In the genomic region with DNA sequence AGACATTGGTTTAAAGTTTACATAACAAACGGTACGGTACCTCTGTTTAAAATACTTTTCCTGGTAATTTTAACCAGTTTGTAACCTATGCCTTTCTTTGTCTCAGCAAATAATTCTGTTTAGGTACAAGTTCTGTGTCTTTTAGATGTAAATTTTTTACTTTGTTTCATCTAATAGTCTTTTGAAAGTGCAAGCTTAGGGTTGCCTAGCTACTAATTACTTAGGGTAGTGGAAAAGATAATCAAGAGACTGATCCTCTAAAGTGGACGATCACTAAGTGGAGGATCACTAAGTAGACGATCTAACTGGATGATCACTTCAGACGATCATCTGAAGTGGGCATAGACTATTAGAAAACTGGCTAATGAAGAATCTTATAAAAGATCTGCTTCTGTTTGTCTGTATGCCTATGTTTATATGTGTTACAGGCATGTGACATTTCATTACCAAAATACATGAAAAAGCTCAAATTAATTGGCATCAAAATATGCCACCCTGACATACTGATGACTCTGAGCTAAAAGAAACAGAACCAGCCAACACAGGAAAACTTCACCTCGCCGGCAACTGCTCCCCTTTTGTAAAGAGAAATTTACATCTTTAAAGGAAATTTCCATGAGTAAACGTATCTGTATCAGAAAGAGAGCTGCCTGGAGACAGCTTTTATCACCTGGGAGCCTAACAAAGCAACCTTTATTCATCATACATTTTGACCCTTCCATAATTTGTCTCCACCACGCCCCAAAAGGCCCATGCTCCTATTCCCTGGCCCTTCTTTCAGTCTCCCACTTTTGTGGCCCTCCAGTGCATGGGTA, we compare ENCODE assay signal across 8 cellular contexts. TPM values are rescaled to one million over a fixed set of nuclear protein-coding genes. Genes with fewer than 3 reads are reported as not detected.
A peak's percentile ranks its signal among the peaks of the same experiment; 100 is the strongest.
DNase-seq lines count a peak whose midpoint lies in the region; ATAC-seq and TF ChIP-seq lines count a peak whose summit lies in the region.

No MANE protein-coding gene starts in this region.

- POLR2A ChIA-PET in activated CD8-positive, alpha-beta T cell treated with anti-CD3 and anti-CD28 coated beads for 36 hours (lab: Charles Lee) = interaction anchor here (0.9 to 1.3 kb wide), 2 partner anchors 40 to 48 kb away, joined by 4 to 7 read pairs; no protein-coding TSS in a partner anchor

- H3K4me3 Mint-ChIP-seq in activated T-cell treated with anti-CD3 and anti-CD28 coated beads, Interleukin-2, amount 50 U/mL, for 4 hours = peak overlapping the region; percentile 78
- peak overlapping the region; percentile 76 for H3K4me3 Mint-ChIP-seq in activated CD8-positive, alpha-beta T cell treated with anti-CD3 and anti-CD28 coated beads for 36 hours
- peak overlapping the region; percentile 89 to 98 (median 93) for H3K4me3 Mint-ChIP-seq in immature natural killer cell

- H3K27ac Mint-ChIP-seq in activated CD8-positive, alpha-beta T cell treated with anti-CD3 and anti-CD28 coated beads for 36 hours = no peak overlapping the region
- H3K27ac Mint-ChIP-seq in immature natural killer cell = peak overlapping the region in 4 of 6 donors; percentile 55 to 76 (median 64)

- no peaks in the 10 kb centered on the region for H3K9me3 ChIP-seq in stomach

- ATAC-seq in activated T-cell treated with anti-CD3 and anti-CD28 coated beads, Interleukin-2, amount 50 U/mL, for 4 hours = no peak
- no peak for ATAC-seq in activated CD8-positive, alpha-beta T cell treated with anti-CD3 and anti-CD28 coated beads for 36 hours
- ATAC-seq in GM21360 (IDR thresholded peaks at IDR 0.05; ENCODE audit: unreplicated experiment) (no peak), GM18861 (IDR thresholded peaks at IDR 0.05; ENCODE audit: unreplicated experiment) (no peak), HG02973 (IDR thresholded peaks at IDR 0.05; ENCODE audit: unreplicated experiment) (no peak)

- peak overlapping the region; percentile 71 to 91 (median 72) for H3K4me3 ChIP-seq in stomach

- intact Hi-C loops in activated CD8-positive, alpha-beta T cell treated with anti-CD3 and anti-CD28 coated beads for 36 hours (cut with micrococcal nuclease) = no loop called here
- intact Hi-C loops in stomach (cut with DNase I; ENCODE audit: low total_unique reads) = no loop called here

- H3K27ac ChIP-seq in stomach = peak overlapping the region in 4 of 5 donors; percentile 88 to 95 (median 91)

- no peaks in the 10 kb centered on the region for H3K27me3 ChIP-seq in stomach

- H3K9me3 Mint-ChIP-seq in activated T-cell treated with anti-CD3 and anti-CD28 coated beads, Interleukin-2, amount 50 U/mL, for 4 hours = no peaks in the 10 kb centered on the region
- peaks cover 5% of the 10 kb centered on the region for H3K9me3 Mint-ChIP-seq in activated CD8-positive, alpha-beta T cell treated with anti-CD3 and anti-CD28 coated beads for 36 hours
- H3K9me3 Mint-ChIP-seq in immature natural killer cell = no peaks in the 10 kb centered on the region

- H3K36me3 Mint-ChIP-seq in activated T-cell treated with anti-CD3 and anti-CD28 coated beads, Interleukin-2, amount 50 U/mL, for 4 hours (ENCODE audit: insufficient read depth) = no peaks in the 10 kb centered on the region
- peaks cover 2% of the 10 kb centered on the region for H3K36me3 Mint-ChIP-seq in activated CD8-positive, alpha-beta T cell treated with anti-CD3 and anti-CD28 coated beads for 36 hours (ENCODE audit: low read depth)
- no peaks in the 10 kb centered on the region for H3K36me3 Mint-ChIP-seq in immature natural killer cell

- no peaks in the 10 kb centered on the region for H3K36me3 ChIP-seq in stomach

- peaks cover 2% of the 10 kb centered on the region for H3K27me3 Mint-ChIP-seq in activated T-cell treated with anti-CD3 and anti-CD28 coated beads, Interleukin-2, amount 50 U/mL, for 4 hours (ENCODE audit: low read depth)
- peaks cover 16% of the 10 kb centered on the region for H3K27me3 Mint-ChIP-seq in activated CD8-positive, alpha-beta T cell treated with anti-CD3 and anti-CD28 coated beads for 36 hours
- H3K27me3 Mint-ChIP-seq in immature natural killer cell (ENCODE audit: low read depth in 3 of 3) = peaks cover 0 to 3% (median 0%) of the 10 kb centered on the region in 3 donors

- no peak for TF ChIP-seq EP300 in stomach (IDR thresholded peaks at IDR 0.05)

- no peak for TF ChIP-seq POLR2A in stomach (IDR thresholded peaks at IDR 0.05)

- DNase-seq in activated T-cell treated with anti-CD3 and anti-CD28 coated beads, Interleukin-2, amount 50 U/mL, for 4 hours = no peak
- DNase-seq in activated T-cell treated with anti-CD3 and anti-CD28 coated beads, Interleukin-2, amount 50 U/mL, for 48 hours = no peak
- no peak for DNase-seq in activated CD8-positive, alpha-beta T cell treated with anti-CD3 and anti-CD28 coated beads for 36 hours
- DNase-seq in immature natural killer cell (no peak), stomach (no peak)

- H3K4me1 ChIP-seq in stomach = peaks cover 28 to 55% (median 37%) of the 10 kb centered on the region in 4 donors

- CTCF ChIA-PET in activated CD8-positive, alpha-beta T cell treated with anti-CD3 and anti-CD28 coated beads for 36 hours (lab: Charles Lee) = interaction anchor here (0.7 to 6.8 kb wide), 10 partner anchors 10 to 176 kb away, joined by 3 to 95 read pairs (median 3); no protein-coding TSS in a partner anchor

- TF ChIP-seq CTCF in activated CD8-positive, alpha-beta T cell treated with anti-CD3 and anti-CD28 coated beads for 36 hours (IDR thresholded peaks at IDR 0.05) = no peak
- TF ChIP-seq CTCF in stomach (IDR thresholded peaks at IDR 0.05) = no peak

- peaks cover 11% of the 10 kb centered on the region for H3K4me1 Mint-ChIP-seq in activated T-cell treated with anti-CD3 and anti-CD28 coated beads, Interleukin-2, amount 50 U/mL, for 4 hours (ENCODE audit: low read depth)
- peaks cover 15% of the 10 kb centered on the region for H3K4me1 Mint-ChIP-seq in activated CD8-positive, alpha-beta T cell treated with anti-CD3 and anti-CD28 coated beads for 36 hours (ENCODE audit: low read depth)
- peaks cover 10 to 20% of the 10 kb centered on the region in 2 donors for H3K4me1 Mint-ChIP-seq in immature natural killer cell

- 17 to 27% (median 21%) methylated on average over 9 of the region's 9 CpGs for WGBS in stomach, 5 donors

RNA-seq across cellular contexts. Expression of a gene that starts 15.9 kb away (rescaled TPM):
- under 1 TPM; 0.48 to 0.79 (median 0.58) TPM for total RNA-seq in activated T-cell treated with anti-CD3 and anti-CD28 coated beads, Interleukin-2, amount 50 U/mL, for 4 hours
- under 1 TPM in 1 of 2 experiments, not detected in 1; 0.47 TPM for total RNA-seq in activated CD8-positive, alpha-beta T cell treated with anti-CD3 and anti-CD28 coated beads for 36 hours
- polyA plus RNA-seq in immature natural killer cell (under 1 TPM in 1 of 3 donors, not detected in 2; 0.08 TPM), stomach (10 to 100 TPM; 11.3 to 22.8 (median 18.2) TPM)
- total RNA-seq in stomach = 100 to 1,000 TPM; 120 to 869 (median 168) TPM

RNA-seq across cellular contexts. Expression of a gene that starts 49.8 kb away (rescaled TPM):
- 10 to 100 TPM; 16.4 to 18.9 (median 17.6) TPM for total RNA-seq in activated T-cell treated with anti-CD3 and anti-CD28 coated beads, Interleukin-2, amount 50 U/mL, for 4 hours
- total RNA-seq in activated CD8-positive, alpha-beta T cell treated with anti-CD3 and anti-CD28 coated beads for 36 hours = 10 to 100 TPM; 22.4 to 23.0 TPM
- 10 to 100 TPM; 31.3 to 79.2 (median 51.1) TPM for polyA plus RNA-seq in immature natural killer cell
- 10 to 100 TPM in 4 of 5 donors, 1 to 10 TPM in 1; 9.0 to 90.3 (median 21.9) TPM for total RNA-seq in stomach
- 10 to 100 TPM in 2 of 3 donors, 1 to 10 TPM in 1; 9.9 to 13.9 (median 11.8) TPM for polyA plus RNA-seq in stomach

Comparison
In these comparisons a context has a peak if more than half of its experiments do, and no peak if none do; other contexts are left out.
1. RNA of a gene that starts 15.9 kb away (total RNA-seq): 120 to 869 TPM in stomach; 0.48 to 0.79 TPM in activated T-cell treated with anti-CD3 and anti-CD28 coated beads, Interleukin-2, amount 50 U/mL, for 4 hours and 0.47 TPM in activated CD8-positive, alpha-beta T cell treated with anti-CD3 and anti-CD28 coated beads for 36 hours; every median in the first group is over 10 times any median in the second.
2. Peak in every context shown above with its lines, with median percentiles within 50 percentile points of each other: H3K4me3 Mint-ChIP-seq.